ENCODE assay signal across 9 cellular contexts in the genomic region with DNA sequence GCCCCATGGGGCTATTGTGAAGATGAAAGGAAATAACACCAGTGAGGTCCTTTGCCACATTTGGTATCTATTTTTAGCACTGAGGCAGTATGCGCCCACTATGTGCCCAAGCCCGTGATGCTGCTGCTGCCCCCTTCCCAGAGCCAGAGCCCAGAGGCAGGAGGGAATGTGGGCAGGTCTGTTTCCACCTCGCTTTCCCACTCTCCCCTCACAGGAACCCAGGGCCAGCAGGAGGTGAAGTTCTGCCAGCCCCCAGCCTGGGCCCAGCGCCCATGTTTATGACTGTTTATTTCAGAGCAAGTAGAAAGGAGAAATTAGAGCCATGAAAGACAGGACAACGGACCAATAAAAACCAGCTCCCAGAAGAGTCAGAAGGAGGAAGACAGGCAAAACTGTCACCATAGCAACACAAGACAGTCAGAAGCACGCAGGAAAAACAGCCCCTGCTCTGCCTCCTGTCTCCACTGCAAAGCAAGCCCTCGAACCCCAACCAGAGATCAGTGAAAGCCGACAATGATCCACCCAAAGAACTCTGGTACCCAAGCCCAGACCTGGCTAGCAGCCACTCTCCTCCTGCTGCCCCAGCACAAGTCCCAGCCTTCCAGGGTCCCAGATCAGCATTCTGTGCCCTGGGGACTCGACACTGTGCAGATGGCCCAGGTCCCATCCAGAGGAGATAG. TPM values are rescaled to one million over a fixed set of nuclear protein-coding genes. Genes with fewer than 3 reads are reported as not detected.
A peak's percentile ranks its signal among the peaks of the same experiment; 100 is the strongest.
DNase-seq lines count a peak whose midpoint lies in the region; ATAC-seq and TF ChIP-seq lines count a peak whose summit lies in the region.
"Had no signal": no experiment of that assay in that cellular context is flagged by ENCODE, and none has a peak within 500 bp of the region (broad histone marks: within the 10 kb centered on the region; RNA-seq: fewer than 3 reads in every experiment).

No MANE protein-coding gene starts in this region.

- no peak for TF ChIP-seq CTCF in left lung (IDR thresholded peaks at IDR 0.05)
- no peak for TF ChIP-seq CTCF in stomach (IDR thresholded peaks at IDR 0.05)

- H3K9me3 ChIP-seq in left lung (no peaks in the 10 kb centered on the region), stomach (no peaks in the 10 kb centered on the region)
- H3K9me3 ChIP-seq: A549 had no signal

- ATAC-seq in left lung (peak; percentile 70), GM19455 (IDR thresholded peaks at IDR 0.05; ENCODE audit: unreplicated experiment) (no peak), HG02610 (IDR thresholded peaks at IDR 0.05; ENCODE audit: unreplicated experiment) (no peak)
- ATAC-seq: A549 had no signal

- DNase-seq in NCI-H1092 treated with DMSO at 0.1 percent for 48 hours (lab: John Stamatoyannopoulos, UW) (peak; percentile 13), NCI-H1092 (lab: John Stamatoyannopoulos, UW) (no peak), NCI-H510A treated with DMSO at 0.1 percent for 48 hours (lab: John Stamatoyannopoulos, UW) (peak; percentile 10), cerebellar nuclear complex (lab: John Stamatoyannopoulos, UW) (peak; percentile 40 to 73), left lung (peak in 1 of 2 donors; percentile 59), stomach (no peak)

- H3K4me1 ChIP-seq in left lung (peaks cover 13 to 66% of the 10 kb centered on the region in 2 donors), stomach (peaks cover 15 to 68% (median 52%) of the 10 kb centered on the region in 4 donors)
- H3K4me1 ChIP-seq: A549 had no signal

- intact Hi-C loops in left lung (cut with DNase I) = no loop called here
- intact Hi-C loops in stomach (cut with DNase I; ENCODE audit: low total_unique reads) = no loop called here

- H3K4me3 ChIP-seq in left lung = peak overlapping the region; percentile 57 to 66
- peak overlapping the region; percentile 62 to 80 (median 66) for H3K4me3 ChIP-seq in stomach

- 35 to 60% (median 44%) methylated on average over 9 of the region's 9 CpGs for WGBS in stomach, 5 donors

- no peaks in the 10 kb centered on the region for H3K36me3 ChIP-seq in left lung
- H3K36me3 ChIP-seq in stomach = no peaks in the 10 kb centered on the region

- no peak for TF ChIP-seq EP300 in stomach (IDR thresholded peaks at IDR 0.05)

- peaks cover 0 to 10% of the 10 kb centered on the region in 2 donors for H3K27me3 ChIP-seq in left lung
- no peaks in the 10 kb centered on the region for H3K27me3 ChIP-seq in stomach

- peak overlapping the region; percentile 62 to 66 for H3K27ac ChIP-seq in left lung
- H3K27ac ChIP-seq in stomach = peak overlapping the region in 4 of 5 donors; percentile 45 to 82 (median 74)
- H3K27ac ChIP-seq: A549 had no signal

- no peak for TF ChIP-seq POLR2A in stomach (IDR thresholded peaks at IDR 0.05)

RNA-seq across cellular contexts. Expression of gene CYRIA, which starts 1.4 kb away (rescaled TPM):
- 10 to 100 TPM; 20.3 to 21.3 TPM for total RNA-seq in left lung
- total RNA-seq in stomach = 10 to 100 TPM in 2 of 5 donors, 1 to 10 TPM in 2, under 1 TPM in 1; under 0.01 to 12.7 (median 3.3) TPM
- polyA plus RNA-seq in stomach = 1 to 10 TPM; 1.9 to 4.4 (median 3.2) TPM

Comparison
In these comparisons a context has a peak if more than half of its experiments do, and no peak if none do; other contexts are left out.
1. DNase-seq: peak in NCI-H1092 treated with DMSO at 0.1 percent for 48 hours (single experiment), NCI-H510A treated with DMSO at 0.1 percent for 48 hours (single experiment) and cerebellar nuclear complex (2 of 2); none in NCI-H1092 (single experiment) and stomach (single experiment).